Comparison of ENCODE assay signal across 19 cellular contexts in genomic region chr4:75015627-75016026, GRCh38.
A peak's percentile ranks its signal among the peaks of the same experiment; 100 is the strongest.
DNase-seq lines count a peak whose midpoint lies in the region; ATAC-seq and TF ChIP-seq lines count a peak whose summit lies in the region.
"Had no signal": no experiment of that assay in that cellular context is flagged by ENCODE, and none has a peak within 500 bp of the region (broad histone marks: within the 10 kb centered on the region; RNA-seq: fewer than 3 reads in every experiment).

No MANE protein-coding gene starts in this region.

- H3K4me2 ChIP-seq in parathyroid adenoma (ENCODE audit: low read length): peak overlapping the region; percentile 28
- H3K4me2 ChIP-seq: KMS-11 had no signal

- H3K36me3 ChIP-seq in parathyroid adenoma (ENCODE audit: control insufficient read depth, insufficient read depth, low read length): no peaks in the 10 kb centered on the region
- peaks cover 0 to 5% of the 10 kb centered on the region in 2 donors for H3K36me3 ChIP-seq in aorta (ENCODE audit: control insufficient read depth in 1 of 2, insufficient read depth in 2 of 2, low read length in 1 of 2)

- H3K4me3 ChIP-seq in right cardiac atrium (ENCODE audit: low read length): no peak overlapping the region
- no peak overlapping the region for H3K4me3 ChIP-seq in parathyroid adenoma (ENCODE audit: low read depth, low read length)
- no peak overlapping the region for H3K4me3 ChIP-seq in aorta (ENCODE audit: low read length in 2 of 2)
- H3K4me3 ChIP-seq: GM12878 had no signal

- H3K4me1 ChIP-seq in right cardiac atrium (ENCODE audit: control insufficient read depth, insufficient read depth, low read length) (no peaks in the 10 kb centered on the region), parathyroid adenoma (no peaks in the 10 kb centered on the region), aorta (ENCODE audit: control insufficient read depth in 1 of 2, insufficient read depth in 2 of 2, low read length in 2 of 2) (no peaks in the 10 kb centered on the region)

- WGBS in right cardiac atrium: 67% methylated on average over 2 of the region's 2 CpGs
- 20 to 28% methylated on average over 2 of the region's 2 CpGs for WGBS in aorta, 2 donors

- no peak overlapping the region for H2AFZ ChIP-seq in parathyroid adenoma

- intact Hi-C loops in right cardiac atrium (cut with DNase I) (no loop called here), aorta (cut with DNase I) (no loop called here)

- H3K9me3 ChIP-seq in right cardiac atrium (ENCODE audit: control insufficient read depth, low read length) (no peaks in the 10 kb centered on the region), parathyroid adenoma (ENCODE audit: control insufficient read depth, low read length) (no peaks in the 10 kb centered on the region), aorta (ENCODE audit: control insufficient read depth, low read length) (no peaks in the 10 kb centered on the region)

- H3K27me3 ChIP-seq in right cardiac atrium (ENCODE audit: control insufficient read depth, insufficient read depth) (no peaks in the 10 kb centered on the region), parathyroid adenoma (ENCODE audit: control insufficient read depth, insufficient read depth, low read length) (no peaks in the 10 kb centered on the region), aorta (ENCODE audit: control insufficient read depth in 1 of 2, insufficient read depth in 2 of 2, low read length in 1 of 2) (no peaks in the 10 kb centered on the region)

- ATAC-seq in right cardiac atrium (peak; percentile 72 to 90), aorta (ENCODE audit: low FRiP score) (peak; percentile 39)

- TF ChIP-seq CTCF in parathyroid adenoma (IDR thresholded peaks at IDR 0.05): no peak

- H3K9ac ChIP-seq in parathyroid adenoma: no peak overlapping the region
- H3K9ac ChIP-seq: KMS-11 had no signal

- no peaks in the 10 kb centered on the region for H3K79me2 ChIP-seq in parathyroid adenoma

- DNase-seq in DMS 273 (lab: John Stamatoyannopoulos, UW; ENCODE audit: unreplicated experiment) (peak; percentile 1), DMS 273 treated with DMSO at 0.1 percent for 48 hours (lab: John Stamatoyannopoulos, UW) (no peak), right cardiac atrium (peak; percentile 13 to 79 (median 76)), aorta (no peak), NCI-H82 (lab: John Stamatoyannopoulos, UW) (no peak), HPDE6-E6E7 (ENCODE audit: extremely low spot score) (no peak), NCI-H187 treated with DMSO at 0.1 percent for 48 hours (lab: John Stamatoyannopoulos, UW) (no peak)
- DNase-seq: Calu3; CD4-positive, alpha-beta T cell; GDM1; H7; MM.1S; NCI-H1092 treated with DMSO at 0.1 percent for 48 hours; NCI-H2107; NCI-H526 treated with DMSO at 0.1 percent for 48 hours had no signal

- H3K27ac ChIP-seq in right cardiac atrium (ENCODE audit: low read length) (no peak overlapping the region), parathyroid adenoma (no peak overlapping the region), aorta (ENCODE audit: low read depth in 1 of 2, low read length in 2 of 2) (no peak overlapping the region)
- H3K27ac ChIP-seq: 22Rv1, KMS-11 had no signal

Comparison
In these comparisons a context has a peak if more than half of its experiments do, and no peak if none do; other contexts are left out.
1. DNase-seq: peak in DMS 273 (single experiment) and right cardiac atrium (3 of 3); none in DMS 273 treated with DMSO at 0.1 percent for 48 hours (single experiment), aorta (0 of 2), NCI-H82 (single experiment), HPDE6-E6E7 (single experiment) and NCI-H187 treated with DMSO at 0.1 percent for 48 hours (single experiment).